ENCODE assay signal across 8 cellular contexts in the genomic region with DNA sequence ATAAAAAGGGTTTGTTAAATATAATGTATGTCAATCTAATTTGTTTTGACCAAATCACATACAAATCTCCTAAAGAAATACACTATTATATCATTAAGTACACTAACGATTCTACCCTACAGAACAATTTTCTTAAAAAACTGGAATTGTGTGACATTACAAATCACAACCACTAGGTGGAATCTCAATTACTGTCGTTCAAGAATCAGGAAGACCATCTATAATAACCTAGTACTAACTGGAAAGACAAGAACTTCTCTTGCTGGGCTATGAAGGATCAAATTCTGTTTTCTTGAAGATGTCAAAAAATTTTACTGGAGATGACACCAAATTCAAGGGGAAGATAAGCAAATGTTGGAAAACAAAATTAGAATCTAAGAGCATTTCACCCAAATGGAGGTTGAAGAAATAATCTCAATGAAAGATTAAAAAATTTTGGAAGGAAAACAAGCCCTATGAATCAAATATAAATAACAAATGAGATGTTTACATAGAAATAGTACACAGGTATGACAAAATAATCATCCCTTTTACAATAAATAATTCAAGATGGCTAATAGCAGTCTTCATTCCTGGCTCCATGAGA.
DNase-seq lines count a peak whose midpoint lies in the region; ATAC-seq and TF ChIP-seq lines count a peak whose summit lies in the region.

No MANE protein-coding gene starts in this region.

- H3K36me3 ChIP-seq in CD8-positive, alpha-beta T cell (ENCODE audit: insufficient read depth, low read length), result peaks cover 8% of the 10 kb centered on the region

- no peak overlapping the region for H3K27ac ChIP-seq in CD8-positive, alpha-beta T cell (ENCODE audit: low read depth, low read length)

- H3K27me3 ChIP-seq in CD8-positive, alpha-beta T cell (ENCODE audit: insufficient read depth, low read length), result no peaks in the 10 kb centered on the region

- DNase-seq in CD8-positive, alpha-beta T cell, result no peak
- DNase-seq in LHCN-M2 (ENCODE audit: low read depth), result peak; percentile 59
- DNase-seq in WTC11 (ENCODE audit: low spot score), result no peak
- DNase-seq in inferior parietal cortex (ENCODE audit: extremely low spot score), result peak; percentile 57
- DNase-seq in NCI-H226, result no peak
- DNase-seq in islet precursor cell, result no peak

- H3K27me3 Mint-ChIP-seq in CD8-positive, alpha-beta T cell (ENCODE audit: low read depth), result no peaks in the 10 kb centered on the region
- H3K27me3 Mint-ChIP-seq in WTC11 (ENCODE audit: low read depth), result no peaks in the 10 kb centered on the region

- no peaks in the 10 kb centered on the region for H3K9me3 Mint-ChIP-seq in CD8-positive, alpha-beta T cell
- H3K9me3 Mint-ChIP-seq in WTC11, result no peaks in the 10 kb centered on the region

- no peak overlapping the region for H3K4me3 Mint-ChIP-seq in CD8-positive, alpha-beta T cell
- no peak overlapping the region for H3K4me3 Mint-ChIP-seq in WTC11

- no peak overlapping the region for H3K4me3 ChIP-seq in CD8-positive, alpha-beta T cell (ENCODE audit: low read depth, low read length)

- H3K36me3 Mint-ChIP-seq in CD8-positive, alpha-beta T cell, result peaks cover 67% of the 10 kb centered on the region
- H3K36me3 Mint-ChIP-seq in WTC11, result no peaks in the 10 kb centered on the region

- H3K4me1 ChIP-seq in CD8-positive, alpha-beta T cell (ENCODE audit: insufficient read depth, low read length), result no peaks in the 10 kb centered on the region

- CTCF ChIA-PET in CD8-positive, alpha-beta T cell (lab: Charles Lee), result interaction anchor here (0.8 to 3.0 kb wide), 6 partner anchors 19 to 785 kb away, joined by 3 to 15 read pairs (median 8); no protein-coding TSS in a partner anchor
- CTCF ChIA-PET in WTC11 (lab: Charles Lee), result interaction anchor here (0.9 to 1.7 kb wide), 3 partner anchors 18 to 203 kb away, joined by 3 to 10 read pairs (median 3); no protein-coding TSS in a partner anchor

- intact Hi-C loops in CD8-positive, alpha-beta T cell (cut with DNase I, micrococcal nuclease), result loop anchor here (1.0 to 10.0 kb wide), 7 partner anchors 110 to 784 kb away; partner anchors contain the start of gene STK39 (in 2 of the 2)

- peak; percentile 54 for ATAC-seq in CD8-positive, alpha-beta T cell
- ATAC-seq in GM19035 (IDR thresholded peaks at IDR 0.05; ENCODE audit: unreplicated experiment), result peak; percentile 75
- 0 out of 2 replicates have a peak, but pooled peaks have one; percentile 14 for ATAC-seq in WTC11
- no peak for ATAC-seq in GM19397 (IDR thresholded peaks at IDR 0.05; ENCODE audit: unreplicated experiment)

- H3K4me1 Mint-ChIP-seq in CD8-positive, alpha-beta T cell (ENCODE audit: low read depth), result peaks cover 5% of the 10 kb centered on the region
- H3K4me1 Mint-ChIP-seq in WTC11, result peaks cover 37% of the 10 kb centered on the region

- TF ChIP-seq CTCF in CD8-positive, alpha-beta T cell (IDR thresholded peaks at IDR 0.05), result peak; percentile 65
- no peak; the same call in 1 of the 2 replicates for TF ChIP-seq CTCF in WTC11 (IDR thresholded peaks at IDR 0.05)

- peak overlapping the region; percentile 75 for H3K27ac Mint-ChIP-seq in CD8-positive, alpha-beta T cell
- no peak overlapping the region; the same call in 1 of the 2 replicates for H3K27ac Mint-ChIP-seq in WTC11

- no peaks in the 10 kb centered on the region for H3K9me3 ChIP-seq in CD8-positive, alpha-beta T cell (ENCODE audit: low read length)

- POLR2A ChIA-PET in CD8-positive, alpha-beta T cell (lab: Charles Lee), result no interaction called here
- POLR2A ChIA-PET in WTC11 (lab: Charles Lee), result interaction anchor here (0.6 kb wide), 1 partner anchor 45 kb away, joined by 3 read pairs; no protein-coding TSS in a partner anchor

TF ChIP-seq in WTC11, 78 proteins besides CTCF, POLR2A, EP300 and RAD21:
- no peak for TF ChIP-seq ATF2 (CRISPR knock-in tag; IDR thresholded peaks at IDR 0.05; ENCODE audit: borderline replicate concordance, low read depth)
- TF ChIP-seq NR1H2 (CRISPR knock-in tag; IDR thresholded peaks at IDR 0.05), result no peak
- TF ChIP-seq ELF4 (CRISPR knock-in tag; IDR thresholded peaks at IDR 0.05; ENCODE audit: low read depth), result no peak
- TF ChIP-seq, protein P1, sequence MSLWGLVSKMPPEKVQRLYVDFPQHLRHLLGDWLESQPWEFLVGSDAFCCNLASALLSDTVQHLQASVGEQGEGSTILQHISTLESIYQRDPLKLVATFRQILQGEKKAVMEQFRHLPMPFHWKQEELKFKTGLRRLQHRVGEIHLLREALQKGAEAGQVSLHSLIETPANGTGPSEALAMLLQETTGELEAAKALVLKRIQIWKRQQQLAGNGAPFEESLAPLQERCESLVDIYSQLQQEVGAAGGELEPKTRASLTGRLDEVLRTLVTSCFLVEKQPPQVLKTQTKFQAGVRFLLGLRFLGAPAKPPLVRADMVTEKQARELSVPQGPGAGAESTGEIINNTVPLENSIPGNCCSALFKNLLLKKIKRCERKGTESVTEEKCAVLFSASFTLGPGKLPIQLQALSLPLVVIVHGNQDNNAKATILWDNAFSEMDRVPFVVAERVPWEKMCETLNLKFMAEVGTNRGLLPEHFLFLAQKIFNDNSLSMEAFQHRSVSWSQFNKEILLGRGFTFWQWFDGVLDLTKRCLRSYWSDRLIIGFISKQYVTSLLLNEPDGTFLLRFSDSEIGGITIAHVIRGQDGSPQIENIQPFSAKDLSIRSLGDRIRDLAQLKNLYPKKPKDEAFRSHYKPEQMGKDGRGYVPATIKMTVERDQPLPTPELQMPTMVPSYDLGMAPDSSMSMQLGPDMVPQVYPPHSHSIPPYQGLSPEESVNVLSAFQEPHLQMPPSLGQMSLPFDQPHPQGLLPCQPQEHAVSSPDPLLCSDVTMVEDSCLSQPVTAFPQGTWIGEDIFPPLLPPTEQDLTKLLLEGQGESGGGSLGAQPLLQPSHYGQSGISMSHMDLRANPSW (CRISPR knock-in tag; conservative IDR thresholded peaks at IDR 0.05; ENCODE audit: low read depth), result no peak
TF ChIP-seq in WTC11: peak in this region for 0.

Comparison
In these comparisons a context has a peak if more than half of its experiments do, and no peak if none do; other contexts are left out.
1. DNase-seq: peak in LHCN-M2 (single experiment) and inferior parietal cortex (single experiment); none in CD8-positive, alpha-beta T cell (0 of 7), WTC11 (single experiment), NCI-H226 (single experiment) and islet precursor cell (single experiment).